ENCODE assay signal across 8 cellular contexts in the genomic region with DNA sequence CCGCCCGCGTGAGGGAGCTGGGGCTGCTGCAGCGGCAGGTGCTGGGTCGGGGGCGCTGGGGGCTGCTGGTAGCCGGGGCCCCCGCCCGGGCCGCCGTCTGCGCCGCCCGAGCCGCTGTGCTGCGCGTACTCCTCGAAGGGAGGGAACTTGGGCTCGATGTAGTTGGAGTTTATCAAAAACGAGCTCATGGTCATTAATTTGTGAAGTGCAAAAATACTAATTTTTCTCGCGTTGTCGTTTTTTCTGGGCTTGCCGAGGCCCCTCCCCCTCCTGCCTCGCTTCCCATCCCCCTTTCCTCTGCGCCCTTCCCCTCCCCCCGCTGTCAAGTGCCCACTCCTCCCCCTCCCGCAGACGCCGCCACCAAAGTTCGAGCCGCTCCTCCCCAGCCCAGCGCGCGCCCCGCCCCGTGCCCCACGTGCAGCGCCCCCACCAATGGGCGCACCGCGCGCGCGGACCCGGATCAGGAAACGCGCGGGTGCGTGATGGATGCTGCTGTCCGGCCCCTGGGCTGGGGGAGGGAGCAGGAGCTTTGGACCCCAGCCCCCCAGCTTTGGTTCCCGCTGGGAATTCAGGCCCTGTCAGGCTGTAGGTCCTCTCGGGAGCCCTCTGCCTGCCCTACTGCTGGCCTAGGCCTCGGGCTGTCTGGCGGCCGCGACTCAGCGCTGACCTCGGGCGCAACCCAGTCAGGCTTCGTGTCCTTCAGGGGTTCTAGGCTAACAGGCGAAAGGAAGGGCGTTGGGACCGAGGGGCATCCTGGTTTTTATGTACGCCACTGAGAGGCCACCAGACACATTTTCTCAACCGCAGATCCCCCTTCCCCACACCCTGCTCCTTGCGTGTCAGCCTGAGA. TPM values are rescaled to one million over a fixed set of nuclear protein-coding genes. Genes with fewer than 3 reads are reported as not detected.
A peak's percentile ranks its signal among the peaks of the same experiment; 100 is the strongest.
DNase-seq lines count a peak whose midpoint lies in the region; FAIRE-seq and TF ChIP-seq lines count a peak whose summit lies in the region.

A gene (minus strand): TSS at position 218 of the 850 bp plus-strand sequence. CDS start 24 bp downstream, at position 194.

- peak; percentile 82 for DNase-seq in NCI-H2227 (lab: John Stamatoyannopoulos, UW; ENCODE audit: unreplicated experiment)
- no peak for DNase-seq in NCI-H2227 treated with DMSO at 0.1 percent for 48 hours (lab: John Stamatoyannopoulos, UW)
- DNase-seq in RCC 7860 (ENCODE audit: low spot score): peak; percentile 82
- DNase-seq in activated effector memory CD4-positive, alpha-beta T cell treated with anti-CD3 and anti-CD28 coated beads, Interleukin-2, amount 50 U/mL, for 16 hours: peak; percentile 87
- DNase-seq in glomerular visceral epithelial cell (ENCODE audit: extremely low spot score): peak; percentile 91
- peak; percentile 84 to 90 for DNase-seq in tibial nerve (ENCODE audit: low spot score in 2 of 2)
- DNase-seq in AML-193 (lab: John Stamatoyannopoulos, UW): no peak

- TF ChIP-seq EP300 in tibial nerve (IDR thresholded peaks at IDR 0.05): peak; percentile 37 to 77

- TF ChIP-seq CTCF in parathyroid adenoma (IDR thresholded peaks at IDR 0.05): no peak
- no peak for TF ChIP-seq CTCF in tibial nerve (IDR thresholded peaks at IDR 0.05)

- H3K27me3 ChIP-seq in parathyroid adenoma (ENCODE audit: control insufficient read depth, insufficient read depth, low read length) (no peaks in the 10 kb centered on the region), tibial nerve (peaks cover 0 to 58% of the 10 kb centered on the region in 2 donors)

- 2 to 5% methylated on average over 48 to 64 of the region's 67 CpGs for WGBS in tibial nerve, 2 donors

- H3K36me3 ChIP-seq in parathyroid adenoma (ENCODE audit: control insufficient read depth, insufficient read depth, low read length): no peaks in the 10 kb centered on the region
- no peaks in the 10 kb centered on the region for H3K36me3 ChIP-seq in tibial nerve

- TF ChIP-seq POLR2A in tibial nerve (IDR thresholded peaks at IDR 0.05): peak in 1 of 2 donors; percentile 69

- no peak for FAIRE-seq in RCC 7860 (lab: Jason Lieb, UNC)

- H3K4me3 ChIP-seq in parathyroid adenoma (ENCODE audit: low read depth, low read length) (peak within 1 kb of the TSS; percentile 88), tibial nerve (peak within 1 kb of the TSS; percentile 51 to 76 (median 64))

- H3K27ac ChIP-seq in parathyroid adenoma (peak within 1 kb of the TSS; percentile 16), tibial nerve (peak within 1 kb of the TSS; percentile 56 to 90 (median 76))

- H3K4me1 ChIP-seq in parathyroid adenoma (no peaks in the 10 kb centered on the region), tibial nerve (peaks cover 0 to 79% (median 13%) of the 10 kb centered on the region in 4 donors)

- peak within 1 kb of the TSS; percentile 98 for H3K4me2 ChIP-seq in parathyroid adenoma (ENCODE audit: low read length)

- H3K79me2 ChIP-seq in parathyroid adenoma: no peaks in the 10 kb centered on the region

- no peak within 1 kb of the TSS for H3K9ac ChIP-seq in parathyroid adenoma

- H2AFZ ChIP-seq in parathyroid adenoma: peak within 1 kb of the TSS; percentile 48

- no peaks in the 10 kb centered on the region for H3K9me3 ChIP-seq in parathyroid adenoma (ENCODE audit: control insufficient read depth, low read length)
- no peaks in the 10 kb centered on the region for H3K9me3 ChIP-seq in tibial nerve

RNA-seq across cellular contexts. Expression of the gene that starts here (rescaled TPM):
- 1 to 10 TPM; 4.4 to 6.3 (median 4.7) TPM for total RNA-seq in tibial nerve

Comparison
In these comparisons a context has a peak if more than half of its experiments do, and no peak if none do; other contexts are left out.
1. DNase-seq: peak in NCI-H2227 (single experiment), RCC 7860 (single experiment), activated effector memory CD4-positive, alpha-beta T cell treated with anti-CD3 and anti-CD28 coated beads, Interleukin-2, amount 50 U/mL, for 16 hours (single experiment), glomerular visceral epithelial cell (single experiment) and tibial nerve (2 of 2); none in NCI-H2227 treated with DMSO at 0.1 percent for 48 hours (single experiment) and AML-193 (0 of 2).